Comparison of ENCODE assay signal across 13 cellular contexts in the genomic region with DNA sequence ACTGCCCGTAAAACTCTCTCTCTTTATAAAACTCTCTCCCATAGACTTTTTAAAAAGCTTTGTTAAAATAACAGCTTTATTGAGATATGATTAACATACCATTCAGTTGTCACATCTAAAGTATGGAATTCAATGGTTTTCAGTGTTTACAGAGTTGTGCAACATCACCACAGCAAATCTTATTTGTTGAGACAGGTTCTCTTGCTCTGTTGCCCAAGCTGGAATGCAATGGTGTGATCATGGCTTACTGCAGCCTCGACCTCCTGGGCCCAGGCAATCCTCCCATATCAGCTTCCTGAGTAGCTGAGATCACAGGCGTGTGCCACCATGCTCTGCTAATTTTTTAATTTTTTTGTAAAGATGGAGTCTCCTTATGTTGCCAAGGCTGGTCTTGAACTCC. TPM values are rescaled to one million over a fixed set of nuclear protein-coding genes. Genes with fewer than 3 reads are reported as not detected.
A peak's percentile ranks its signal among the peaks of the same experiment; 100 is the strongest.
DNase-seq lines count a peak whose midpoint lies in the region; ATAC-seq and TF ChIP-seq lines count a peak whose summit lies in the region.
"Had no signal": no experiment of that assay in that cellular context is flagged by ENCODE, and none has a peak within 500 bp of the region (broad histone marks: within the 10 kb centered on the region; RNA-seq: fewer than 3 reads in every experiment).

No MANE protein-coding gene starts in this region.

- CTCF ChIA-PET in RWPE1 (lab: Yijun Ruan, JAX): no interaction called here

- H3K27me3 Mint-ChIP-seq in activated T-cell treated with anti-CD3 and anti-CD28 coated beads, Interleukin-2, amount 50 U/mL, for 72 hours (ENCODE audit: low read depth): no peaks in the 10 kb centered on the region
- H3K27me3 Mint-ChIP-seq in effector memory CD8-positive, alpha-beta T cell: no peaks in the 10 kb centered on the region

- H3K27ac ChIP-seq in RWPE1: peak overlapping the region; percentile 73
- H3K27ac ChIP-seq: BLaER1 treated with 17β-estradiol and CSF1 and Interleukin-3, amounts not matched to agents 10 nM and 100 nM had no signal

- no peaks in the 10 kb centered on the region for H3K9me3 Mint-ChIP-seq in activated T-cell treated with anti-CD3 and anti-CD28 coated beads, Interleukin-2, amount 50 U/mL, for 72 hours
- H3K9me3 Mint-ChIP-seq in effector memory CD8-positive, alpha-beta T cell: no peaks in the 10 kb centered on the region

- DNase-seq in EH (ENCODE audit: low read depth) (peak; percentile 89), RWPE1 (ENCODE audit: low spot score) (no peak), fibroblast of mammary gland (ENCODE audit: low read depth) (peak; percentile 67), non-pigmented ciliary epithelial cell (ENCODE audit: low read depth) (peak; percentile 65), DMS53 (lab: John Stamatoyannopoulos, UW) (no peak), KG1 (lab: John Stamatoyannopoulos, UW) (no peak)
- no peak for DNase-seq in activated T-cell treated with anti-CD3 and anti-CD28 coated beads, Interleukin-2, amount 50 U/mL, for 72 hours
- DNase-seq in effector memory CD8-positive, alpha-beta T cell: no peak
- DNase-seq: MM.1S; NCI-H2171; SK-N-SH; stimulated activated CD4-positive, alpha-beta T cell treated with anti-CD3 and anti-CD28 coated beads, Interleukin-4, amount 100 ng/mL, for 1 hour had no signal

- no peak overlapping the region for H3K27ac Mint-ChIP-seq in activated T-cell treated with anti-CD3 and anti-CD28 coated beads, Interleukin-2, amount 50 U/mL, for 72 hours
- H3K27ac Mint-ChIP-seq in effector memory CD8-positive, alpha-beta T cell: no peak overlapping the region

- no peaks in the 10 kb centered on the region for H3K36me3 Mint-ChIP-seq in activated T-cell treated with anti-CD3 and anti-CD28 coated beads, Interleukin-2, amount 50 U/mL, for 72 hours (ENCODE audit: insufficient read depth in 2 of 2)
- peaks cover 20% of the 10 kb centered on the region for H3K36me3 Mint-ChIP-seq in effector memory CD8-positive, alpha-beta T cell (ENCODE audit: insufficient read depth)

- no peak for TF ChIP-seq CTCF in RWPE1 (conservative IDR thresholded peaks at IDR 0.05; ENCODE audit: low read depth)
- no peak for TF ChIP-seq CTCF in fibroblast of mammary gland (conservative IDR thresholded peaks at IDR 0.05; ENCODE audit: control insufficient read depth, insufficient read depth, low read depth, low read length)

- no peak overlapping the region for H3K4me3 Mint-ChIP-seq in activated T-cell treated with anti-CD3 and anti-CD28 coated beads, Interleukin-2, amount 50 U/mL, for 72 hours
- no peak overlapping the region for H3K4me3 Mint-ChIP-seq in effector memory CD8-positive, alpha-beta T cell

- no peak overlapping the region for H3K4me3 ChIP-seq in fibroblast of mammary gland (ENCODE audit: control insufficient read depth, low read depth, low read length)
- H3K4me3 ChIP-seq: BLaER1 treated with 17β-estradiol and CSF1 and Interleukin-3, amounts not matched to agents 10 nM and 100 nM had no signal

- H3K4me1 Mint-ChIP-seq in activated T-cell treated with anti-CD3 and anti-CD28 coated beads, Interleukin-2, amount 50 U/mL, for 72 hours (ENCODE audit: low read depth): peaks cover 28% of the 10 kb centered on the region
- H3K4me1 Mint-ChIP-seq in effector memory CD8-positive, alpha-beta T cell (ENCODE audit: low read depth in 2 of 2): peaks cover 8 to 49% of the 10 kb centered on the region in 2 donors

- POLR2A ChIA-PET in RWPE1 (lab: Yijun Ruan, JAX; ENCODE audit: low non-redundant PET): no interaction called here

- no peak for ATAC-seq in activated T-cell treated with anti-CD3 and anti-CD28 coated beads, Interleukin-2, amount 50 U/mL, for 72 hours (replicated peaks in 1 of 2)
- ATAC-seq in effector memory CD8-positive, alpha-beta T cell (replicated peaks): no peak

RNA-seq across cellular contexts. Expression of a gene that starts 35.9 kb away (rescaled TPM):
- 10 to 100 TPM; 17.8 to 19.6 TPM for total RNA-seq in activated T-cell treated with anti-CD3 and anti-CD28 coated beads, Interleukin-2, amount 50 U/mL, for 72 hours

Comparison
In these comparisons a context has a peak if more than half of its experiments do, and no peak if none do; other contexts are left out.
1. DNase-seq: peak in EH (single experiment), fibroblast of mammary gland (single experiment) and non-pigmented ciliary epithelial cell (single experiment); none in RWPE1 (single experiment), DMS53 (single experiment), activated T-cell treated with anti-CD3 and anti-CD28 coated beads, Interleukin-2, amount 50 U/mL, for 72 hours (0 of 2), effector memory CD8-positive, alpha-beta T cell (0 of 3) and KG1 (single experiment).